14 cellular contexts compared by ENCODE assay signal in the genomic region with DNA sequence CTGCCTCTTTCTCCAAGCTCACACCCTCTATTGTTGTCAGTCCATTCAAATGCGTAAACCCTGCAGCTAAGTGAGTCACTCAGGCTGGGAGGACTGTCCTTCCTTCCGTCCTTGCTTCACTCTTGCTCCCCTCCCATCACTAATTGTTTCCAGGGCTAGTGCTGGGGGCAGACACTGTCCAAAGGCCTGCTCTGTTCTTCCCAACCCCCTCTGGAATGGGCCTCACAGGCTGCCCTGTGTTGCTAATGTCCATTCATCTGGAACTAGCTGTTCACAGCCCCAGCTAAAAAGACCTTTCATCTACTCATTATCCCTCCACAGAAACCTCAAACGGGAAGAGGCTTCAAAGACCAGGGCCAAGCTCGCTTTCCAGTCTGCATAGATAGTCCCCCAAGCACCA. TPM values are rescaled to one million over a fixed set of nuclear protein-coding genes. Genes with fewer than 3 reads are reported as not detected.
DNase-seq lines count a peak whose midpoint lies in the region; ATAC-seq and TF ChIP-seq lines count a peak whose summit lies in the region.
"Had no signal": no experiment of that assay in that cellular context is flagged by ENCODE, and none has a peak within 500 bp of the region (broad histone marks: within the 10 kb centered on the region; RNA-seq: fewer than 3 reads in every experiment).

No MANE protein-coding gene starts in this region.

- H3K36me3 ChIP-seq in adipocyte (ENCODE audit: control insufficient read depth, insufficient read depth, low read length, severe bottlenecking) (no peaks in the 10 kb centered on the region), smooth muscle cell (ENCODE audit: low read depth) (no peaks in the 10 kb centered on the region)

- 14% methylated on average over 4 of the region's 4 CpGs for WGBS in smooth muscle cell (ENCODE audit: low lambda C conversion rate)

- H3K4me1 ChIP-seq in adipocyte (ENCODE audit: control insufficient read depth, insufficient read depth, low read length) (peaks cover 38% of the 10 kb centered on the region), smooth muscle cell (ENCODE audit: low read depth) (peaks cover 12% of the 10 kb centered on the region)

- peak overlapping the region; percentile 66 for H2AFZ ChIP-seq in smooth muscle cell (ENCODE audit: low read depth)

- no peaks in the 10 kb centered on the region for H4K20me1 ChIP-seq in smooth muscle cell (ENCODE audit: low read depth)

- H3K9me3 ChIP-seq in adipocyte (ENCODE audit: control insufficient read depth, low read length), result no peaks in the 10 kb centered on the region
- H3K9me3 ChIP-seq in smooth muscle cell (replicated peaks; ENCODE audit: low read depth), result no peaks in the 10 kb centered on the region

- TF ChIP-seq CTCF in smooth muscle cell (IDR thresholded peaks at IDR 0.05; ENCODE audit: borderline replicate concordance, insufficient read depth, poor library complexity, severe bottlenecking), result no peak

- H3K4me3 ChIP-seq in adipocyte (ENCODE audit: low read length), result peak overlapping the region; percentile 18
- no peak overlapping the region for H3K4me3 ChIP-seq in smooth muscle cell
- H3K4me3 ChIP-seq: skin epidermis had no signal

- H3K9ac ChIP-seq in adipocyte (ENCODE audit: low read length), result no peak overlapping the region
- H3K9ac ChIP-seq in smooth muscle cell (ENCODE audit: low read depth), result no peak overlapping the region

- H3K4me2 ChIP-seq in smooth muscle cell, result peak overlapping the region; percentile 28

- H3K79me2 ChIP-seq in smooth muscle cell (ENCODE audit: low read depth), result no peaks in the 10 kb centered on the region

- H3K27me3 ChIP-seq in adipocyte (replicated peaks; ENCODE audit: control insufficient read depth, insufficient read depth, low read length), result no peaks in the 10 kb centered on the region
- no peaks in the 10 kb centered on the region for H3K27me3 ChIP-seq in smooth muscle cell (ENCODE audit: low read depth)

- H3F3A ChIP-seq in smooth muscle cell (ENCODE audit: low read depth), result no peaks in the 10 kb centered on the region

- no peak for ATAC-seq in HG03354 (IDR thresholded peaks at IDR 0.05; ENCODE audit: poor library complexity, severe bottlenecking, unreplicated experiment)
- ATAC-seq in GM19023 (IDR thresholded peaks at IDR 0.05; ENCODE audit: unreplicated experiment), result no peak
- ATAC-seq: activated naive CD4-positive, alpha-beta T cell treated with anti-CD3 and anti-CD28 coated beads, Interleukin-2, amount 50 U/mL, for 72 hours had no signal

- DNase-seq in DMS53 (lab: John Stamatoyannopoulos, UW) (peak; percentile 3), DMS53 treated with DMSO at 0.1 percent for 48 hours (lab: John Stamatoyannopoulos, UW; ENCODE audit: unreplicated experiment) (no peak), adipocyte (ENCODE audit: low read depth) (peak; percentile 90), iPS DF 19.7 (ENCODE audit: low read depth, low spot score) (peak; percentile 75), smooth muscle cell (lab: John Stamatoyannopoulos, UW; ENCODE audit: unreplicated experiment) (no peak), GM19238 (ENCODE audit: insufficient read length, low spot score) (no peak)
- DNase-seq: activated CD4-positive, alpha-beta T cell treated with anti-CD3 and anti-CD28 coated beads, Interleukin-2, amount 50 U/mL, for 4 hours; NCI-H2081 treated with DMSO at 0.1 percent for 48 hours; SIG-M5 had no signal

- no peak overlapping the region for H3K27ac ChIP-seq in smooth muscle cell (ENCODE audit: low read depth)
- H3K27ac ChIP-seq: 22Rv1 had no signal

RNA-seq across cellular contexts. Expression of a gene that starts 31.9 kb away (rescaled TPM):
- 70.4 and 96.1 TPM in 2 replicates for total RNA-seq in smooth muscle cell
- 53.2 and 58.4 TPM in 2 replicates for polyA plus RNA-seq in smooth muscle cell

Comparison
In these comparisons a context has a peak if more than half of its experiments do, and no peak if none do; other contexts are left out.
1. DNase-seq: peak in DMS53 (single experiment), adipocyte (single experiment) and iPS DF 19.7 (single experiment); none in DMS53 treated with DMSO at 0.1 percent for 48 hours (single experiment), smooth muscle cell (single experiment) and GM19238 (single experiment).